Comparison of ENCODE assay signal across 8 cellular contexts in the genomic region with DNA sequence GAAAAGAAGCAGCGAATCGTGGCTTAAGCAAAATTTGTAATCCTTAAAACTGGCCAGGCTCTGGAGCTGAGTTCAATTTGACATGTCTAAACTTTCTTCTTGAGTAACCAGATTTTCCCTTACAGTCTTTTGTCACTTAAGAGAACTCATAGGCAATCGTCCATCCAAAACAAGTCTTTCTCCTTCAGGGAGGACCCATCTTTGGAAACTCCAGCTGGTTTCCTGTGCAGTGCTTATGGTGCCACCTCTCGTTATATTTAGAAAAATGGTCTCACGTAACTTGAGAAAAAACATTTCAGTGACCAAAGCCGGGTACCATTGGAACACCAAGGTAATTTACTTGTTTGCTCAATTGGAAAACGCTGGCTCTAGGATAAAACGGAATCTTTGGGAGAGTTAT. TPM values are rescaled to one million over a fixed set of nuclear protein-coding genes. Genes with fewer than 3 reads are reported as not detected.
A peak's percentile ranks its signal among the peaks of the same experiment; 100 is the strongest.
DNase-seq lines count a peak whose midpoint lies in the region; ATAC-seq and TF ChIP-seq lines count a peak whose summit lies in the region.

No MANE protein-coding gene starts in this region.

- H3K4me1 ChIP-seq in cardiac muscle cell (ENCODE audit: low read depth) (peaks cover 24% of the 10 kb centered on the region), foreskin keratinocyte (peaks cover 11% of the 10 kb centered on the region)

- peak overlapping the region; percentile 64 for H3K4me3 ChIP-seq in cardiac muscle cell
- H3K4me3 ChIP-seq in skeletal muscle cell (ENCODE audit: low read depth, low read length), result peak overlapping the region; percentile 58

- no peaks in the 10 kb centered on the region for H3K9me3 ChIP-seq in cardiac muscle cell (ENCODE audit: low read depth)

- intact Hi-C loops in Right ventricle myocardium superior (cut with DNase I), result loop anchor here (5.0 kb wide), 1 partner anchor 73 kb away; a partner anchor contains a TSS

- TF ChIP-seq CTCF in cardiac muscle cell (IDR thresholded peaks at IDR 0.05; ENCODE audit: low read depth, low read length), result peak; percentile 24
- TF ChIP-seq CTCF in VCaP (conservative IDR thresholded peaks at IDR 0.05), result peak; percentile 65
- peak; percentile 60 for TF ChIP-seq CTCF in foreskin keratinocyte (conservative IDR thresholded peaks at IDR 0.05)

- H3K27ac ChIP-seq in cardiac muscle cell, result no peak overlapping the region
- peak overlapping the region; percentile 91 for H3K27ac ChIP-seq in VCaP
- no peak overlapping the region for H3K27ac ChIP-seq in foreskin keratinocyte

- H3K27me3 ChIP-seq in cardiac muscle cell (peaks cover 26% of the 10 kb centered on the region), foreskin keratinocyte (no peaks in the 10 kb centered on the region)

- DNase-seq in cardiac muscle cell (ENCODE audit: low read depth in 1 of 2, low spot score in 1 of 2), result peak in 1 of 2 donors; percentile 63
- DNase-seq in Right ventricle myocardium superior, result no peak
- DNase-seq in foreskin keratinocyte, result peak in 1 of 2 donors; percentile 52
- DNase-seq in skeletal muscle cell (ENCODE audit: low read depth), result no peak
- no peak for DNase-seq in stimulated activated CD4-positive, alpha-beta T cell treated with anti-CD3 and anti-CD28 coated beads, Interleukin-1b, Interleukin-23, amount 100 ng/mL, for 48 hours

- H3K36me3 ChIP-seq in cardiac muscle cell, result no peaks in the 10 kb centered on the region

- ATAC-seq in Right ventricle myocardium superior (ENCODE audit: poor library complexity) (no peak), foreskin keratinocyte (no peak), HG03521 (IDR thresholded peaks at IDR 0.05; ENCODE audit: unreplicated experiment) (no peak), HG03039 (IDR thresholded peaks at IDR 0.05; ENCODE audit: unreplicated experiment) (no peak)

RNA-seq across cellular contexts. Expression of a gene that starts 1.9 kb away (rescaled TPM):
- total RNA-seq in cardiac muscle cell (204 and 218 TPM in 2 replicates), Right ventricle myocardium superior (133 TPM), foreskin keratinocyte (116 and 149 TPM in 2 replicates)
- polyA plus RNA-seq in cardiac muscle cell (240 and 253 TPM in 2 replicates), foreskin keratinocyte (92.9 and 104 TPM in 2 replicates)

RNA-seq across cellular contexts. Expression of a gene that starts 45.4 kb away (rescaled TPM):
- 0.25 and 0.57 TPM in 2 replicates for total RNA-seq in cardiac muscle cell
- polyA plus RNA-seq in cardiac muscle cell, result 0.12 and 0.27 TPM in 2 replicates
- 23.8 TPM for total RNA-seq in Right ventricle myocardium superior
- total RNA-seq in foreskin keratinocyte, result 6.4 and 6.5 TPM in 2 replicates
- 5.0 and 5.2 TPM in 2 replicates for polyA plus RNA-seq in foreskin keratinocyte

RNA-seq across cellular contexts. Expression of a gene that starts 57.5 kb away (rescaled TPM):
- 63.0 and 89.8 TPM in 2 replicates for total RNA-seq in cardiac muscle cell
- polyA plus RNA-seq in cardiac muscle cell, result 95.9 and 121 TPM in 2 replicates
- 66.5 TPM for total RNA-seq in Right ventricle myocardium superior
- total RNA-seq in foreskin keratinocyte, result 127 and 134 TPM in 2 replicates
- polyA plus RNA-seq in foreskin keratinocyte, result 129 and 147 TPM in 2 replicates
